15 cellular contexts compared by ENCODE assay signal in genomic region chr20:61558726-61559125, GRCh38.
DNase-seq lines count a peak whose midpoint lies in the region; ATAC-seq, FAIRE-seq and TF ChIP-seq lines count a peak whose summit lies in the region.
"Had no signal": no experiment of that assay in that cellular context is flagged by ENCODE, and none has a peak within 500 bp of the region (broad histone marks: within the 10 kb centered on the region; RNA-seq: fewer than 3 reads in every experiment).

No MANE protein-coding gene starts in this region.

- H4K20me1 ChIP-seq in neural progenitor cell (ENCODE audit: low read depth) = no peaks in the 10 kb centered on the region

- H3K27ac Mint-ChIP-seq in neural progenitor cell = no peak overlapping the region
- H3K27ac Mint-ChIP-seq: activated B cell treated with CpG ODN at 0.5 μM for 24 hours had no signal

- H2AFZ ChIP-seq in neural progenitor cell (replicated peaks) = no peak overlapping the region

- no peaks in the 10 kb centered on the region for H3K79me2 ChIP-seq in neural progenitor cell (ENCODE audit: low read depth)

- ATAC-seq in GM19328 (IDR thresholded peaks at IDR 0.05; ENCODE audit: unreplicated experiment) (no peak), GM18870 (IDR thresholded peaks at IDR 0.05; ENCODE audit: unreplicated experiment) (no peak)

- no peak overlapping the region for H3K27ac ChIP-seq in neural progenitor cell
- H3K27ac ChIP-seq in left ventricle myocardium inferior (replicated peaks) = no peak overlapping the region
- H3K27ac ChIP-seq: cardiac muscle cell had no signal

- intact Hi-C loops in left ventricle myocardium inferior (cut with micrococcal nuclease) = no loop called here

- peaks cover 13% of the 10 kb centered on the region for H3K9me3 Mint-ChIP-seq in neural progenitor cell
- H3K9me3 Mint-ChIP-seq: activated B cell treated with CpG ODN at 0.5 μM for 24 hours had no signal

- no peaks in the 10 kb centered on the region for H3K27me3 Mint-ChIP-seq in neural progenitor cell (ENCODE audit: insufficient read depth, low read depth)
- H3K27me3 Mint-ChIP-seq: activated B cell treated with CpG ODN at 0.5 μM for 24 hours had no signal

- peaks cover 14% of the 10 kb centered on the region for H3K4me1 Mint-ChIP-seq in neural progenitor cell
- H3K4me1 Mint-ChIP-seq: activated B cell treated with CpG ODN at 0.5 μM for 24 hours had no signal

- H3K27me3 ChIP-seq in bronchial epithelial cell (ENCODE audit: control insufficient read depth, insufficient read depth, low read length) = no peaks in the 10 kb centered on the region
- no peaks in the 10 kb centered on the region for H3K27me3 ChIP-seq in neural progenitor cell
- H3K27me3 ChIP-seq in left ventricle myocardium inferior (ENCODE audit: low read depth) = peaks cover 64% of the 10 kb centered on the region
- H3K27me3 ChIP-seq: cardiac muscle cell had no signal

- H3F3A ChIP-seq in neural progenitor cell (ENCODE audit: low read depth) = peaks cover 27% of the 10 kb centered on the region

- H3K4me1 ChIP-seq in neural progenitor cell = peaks cover 18% of the 10 kb centered on the region
- no peaks in the 10 kb centered on the region for H3K4me1 ChIP-seq in left ventricle myocardium inferior

- TF ChIP-seq CTCF in bronchial epithelial cell (IDR thresholded peaks at IDR 0.05; ENCODE audit: insufficient read depth, low read length, severe bottlenecking) = no peak
- TF ChIP-seq CTCF in neural progenitor cell (IDR thresholded peaks at IDR 0.05) = no peak
- no peak for TF ChIP-seq CTCF in left ventricle myocardium inferior (IDR thresholded peaks at IDR 0.05; ENCODE audit: borderline replicate concordance)

- no peak for FAIRE-seq in bronchial epithelial cell (lab: Jason Lieb, UNC)
- FAIRE-seq: GM12891 had no signal

- H3K9me3 ChIP-seq in neural progenitor cell (ENCODE audit: low read depth) = no peaks in the 10 kb centered on the region
- no peaks in the 10 kb centered on the region for H3K9me3 ChIP-seq in left ventricle myocardium inferior (replicated peaks)

- H3K4me2 ChIP-seq in neural progenitor cell = no peak overlapping the region

- peak; percentile 42 for DNase-seq in EL
- DNase-seq in NCI-H1417 (lab: John Stamatoyannopoulos, UW) = peak; percentile 72 to 92 (median 80)
- DNase-seq in bronchial epithelial cell (ENCODE audit: low read depth) = peak; percentile 3
- DNase-seq in neural progenitor cell (ENCODE audit: low spot score) = peak; percentile 31
- DNase-seq in left ventricle myocardium inferior = no peak
- DNase-seq in NCI-H1092 treated with DMSO at 0.1 percent for 48 hours (lab: John Stamatoyannopoulos, UW) = no peak
- DNase-seq: activated B cell treated with CpG ODN at 0.5 μM for 24 hours; activated gamma-delta T cell; NCI-H1092; stimulated activated CD4-positive, alpha-beta T cell treated with anti-CD3 and anti-CD28 coated beads, Interleukin-1b, Interleukin-23, amount 100 ng/mL, for 48 hours; T-helper 1 cell had no signal

- H3K36me3 ChIP-seq in bronchial epithelial cell (ENCODE audit: control insufficient read depth, insufficient read depth, low read length) = no peaks in the 10 kb centered on the region
- H3K36me3 ChIP-seq in neural progenitor cell = no peaks in the 10 kb centered on the region
- H3K36me3 ChIP-seq in left ventricle myocardium inferior = no peaks in the 10 kb centered on the region
- H3K36me3 ChIP-seq: cardiac muscle cell had no signal

- no peak overlapping the region for H3K4me3 Mint-ChIP-seq in neural progenitor cell
- H3K4me3 Mint-ChIP-seq: activated B cell treated with CpG ODN at 0.5 μM for 24 hours had no signal

- H3K36me3 Mint-ChIP-seq in neural progenitor cell = peaks cover 2% of the 10 kb centered on the region

- no peak overlapping the region for H3K4me3 ChIP-seq in bronchial epithelial cell (ENCODE audit: low read depth, low read length)
- no peak overlapping the region for H3K4me3 ChIP-seq in neural progenitor cell
- H3K4me3 ChIP-seq in left ventricle myocardium inferior = no peak overlapping the region
- H3K4me3 ChIP-seq: cardiac muscle cell had no signal

- no peak overlapping the region for H3K9ac ChIP-seq in neural progenitor cell

Comparison
In these comparisons a context has a peak if more than half of its experiments do, and no peak if none do; other contexts are left out.
1. DNase-seq: peak in EL (single experiment), NCI-H1417 (3 of 3), bronchial epithelial cell (single experiment) and neural progenitor cell (single experiment); none in left ventricle myocardium inferior (single experiment) and NCI-H1092 treated with DMSO at 0.1 percent for 48 hours (single experiment).